In the genomic region with DNA sequence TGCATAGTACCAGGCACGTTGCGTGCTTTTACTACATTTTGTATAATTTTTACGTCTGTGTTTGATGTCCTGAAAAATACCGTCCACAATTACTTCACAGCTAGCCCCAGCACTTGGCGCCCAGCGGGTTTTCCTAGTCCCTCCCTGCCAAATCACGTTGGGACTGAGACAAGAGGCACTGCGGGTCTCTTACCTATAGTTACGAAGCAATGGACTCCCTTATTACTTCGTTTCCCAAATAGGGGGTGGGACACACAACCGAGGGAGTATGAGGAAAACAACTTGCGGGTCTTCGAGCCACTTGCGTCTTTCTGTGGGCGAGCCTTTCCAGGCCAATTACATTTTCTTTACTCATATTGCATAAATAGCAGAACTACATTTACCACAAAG, we compare ENCODE assay signal across 8 cellular contexts. TPM values are rescaled to one million over a fixed set of nuclear protein-coding genes. Genes with fewer than 3 reads are reported as not detected.
DNase-seq lines count a peak whose midpoint lies in the region; ATAC-seq and TF ChIP-seq lines count a peak whose summit lies in the region.

No MANE protein-coding gene starts in this region.

- H3K4me1 ChIP-seq in HUES48 (ENCODE audit: control insufficient read depth, insufficient read depth, low read length) = peaks cover 4% of the 10 kb centered on the region
- H3K4me1 ChIP-seq in iPS-15b (ENCODE audit: control insufficient read depth, insufficient read depth, low read length) = peaks cover 5% of the 10 kb centered on the region

- no peak for DNase-seq in CD14-positive monocyte (ENCODE audit: low spot score)

- H3K36me3 ChIP-seq in HUES48 (ENCODE audit: control insufficient read depth, insufficient read depth, low read length) = no peaks in the 10 kb centered on the region
- H3K36me3 ChIP-seq in iPS-15b (ENCODE audit: control insufficient read depth, insufficient read depth, low read length) = no peaks in the 10 kb centered on the region

- H3K9ac ChIP-seq in HUES48 (ENCODE audit: low read depth, low read length) (peak overlapping the region; percentile 84), iPS-15b (ENCODE audit: low read depth, low read length) (peak overlapping the region; percentile 48)

- peak overlapping the region in 6 of 7 donors; percentile 97 to 99 (median 98) for H3K27ac Mint-ChIP-seq in CD14-positive monocyte
- peak overlapping the region; percentile 99 for H3K27ac Mint-ChIP-seq in activated naive CD8-positive, alpha-beta T cell
- peak overlapping the region; percentile 99 for H3K27ac Mint-ChIP-seq in stimulated activated memory B cell treated with anti-CD40 and anti-IgM and Interleukin-4, amounts not matched to agents 10 μg/mL and 1 μg/mL and 100 μg/mL, for 72 hours

- intact Hi-C loops in CD14-positive monocyte (cut with micrococcal nuclease) = loop anchor here in 1 of 2 donors (10.0 kb wide), 1 partner anchor 888 kb away; a partner anchor contains a TSS

- peak overlapping the region; percentile 55 for H3K27ac ChIP-seq in HUES48 (ENCODE audit: low read depth, low read length)

- H3K27me3 ChIP-seq in HUES48 (ENCODE audit: control insufficient read depth, insufficient read depth, low read length) = no peaks in the 10 kb centered on the region
- no peaks in the 10 kb centered on the region for H3K27me3 ChIP-seq in iPS-15b (ENCODE audit: control insufficient read depth, insufficient read depth, low read length)

- H3K27me3 Mint-ChIP-seq in CD14-positive monocyte (ENCODE audit: low read depth in 3 of 3) = peaks cover 0 to 5% (median 3%) of the 10 kb centered on the region in 3 donors
- no peaks in the 10 kb centered on the region for H3K27me3 Mint-ChIP-seq in activated naive CD8-positive, alpha-beta T cell
- H3K27me3 Mint-ChIP-seq in stimulated activated memory B cell treated with anti-CD40 and anti-IgM and Interleukin-4, amounts not matched to agents 10 μg/mL and 1 μg/mL and 100 μg/mL, for 72 hours = no peaks in the 10 kb centered on the region

- H3K9me3 ChIP-seq in HUES48 (ENCODE audit: control insufficient read depth, insufficient read depth, low read length) (no peaks in the 10 kb centered on the region), iPS-15b (ENCODE audit: control insufficient read depth, insufficient read depth, low read length) (no peaks in the 10 kb centered on the region)

- H3K4me1 Mint-ChIP-seq in CD14-positive monocyte = peaks cover 18% of the 10 kb centered on the region
- peaks cover 41% of the 10 kb centered on the region for H3K4me1 Mint-ChIP-seq in activated naive CD8-positive, alpha-beta T cell (ENCODE audit: low read depth)
- peaks cover 31% of the 10 kb centered on the region for H3K4me1 Mint-ChIP-seq in stimulated activated memory B cell treated with anti-CD40 and anti-IgM and Interleukin-4, amounts not matched to agents 10 μg/mL and 1 μg/mL and 100 μg/mL, for 72 hours

- no peaks in the 10 kb centered on the region for H3K9me3 Mint-ChIP-seq in CD14-positive monocyte
- H3K9me3 Mint-ChIP-seq in activated naive CD8-positive, alpha-beta T cell (ENCODE audit: low read depth) = no peaks in the 10 kb centered on the region
- H3K9me3 Mint-ChIP-seq in stimulated activated memory B cell treated with anti-CD40 and anti-IgM and Interleukin-4, amounts not matched to agents 10 μg/mL and 1 μg/mL and 100 μg/mL, for 72 hours = no peaks in the 10 kb centered on the region

- TF ChIP-seq CTCF in CD14-positive monocyte (IDR thresholded peaks at IDR 0.05) = no peak

- peak overlapping the region; percentile 90 to 95 for H3K4me3 Mint-ChIP-seq in CD14-positive monocyte
- peak overlapping the region; percentile 96 for H3K4me3 Mint-ChIP-seq in activated naive CD8-positive, alpha-beta T cell
- peak overlapping the region; percentile 98 for H3K4me3 Mint-ChIP-seq in stimulated activated memory B cell treated with anti-CD40 and anti-IgM and Interleukin-4, amounts not matched to agents 10 μg/mL and 1 μg/mL and 100 μg/mL, for 72 hours

- ATAC-seq in stimulated activated memory B cell treated with anti-CD40 and anti-IgM and Interleukin-4, amounts not matched to agents 10 μg/mL and 1 μg/mL and 100 μg/mL, for 72 hours = no peak
- ATAC-seq in HG03460 (IDR thresholded peaks at IDR 0.05; ENCODE audit: unreplicated experiment) (no peak), HG03280 (IDR thresholded peaks at IDR 0.05; ENCODE audit: unreplicated experiment) (no peak), GM19467 (IDR thresholded peaks at IDR 0.05; ENCODE audit: unreplicated experiment) (no peak)

- H3K4me3 ChIP-seq in HUES48 (ENCODE audit: low read depth, low read length) (peak overlapping the region; percentile 86), iPS-15b (ENCODE audit: low read depth, low read length) (peak overlapping the region; percentile 76)

- H3K36me3 Mint-ChIP-seq in CD14-positive monocyte = no peaks in the 10 kb centered on the region
- peaks cover 10% of the 10 kb centered on the region for H3K36me3 Mint-ChIP-seq in activated naive CD8-positive, alpha-beta T cell
- no peaks in the 10 kb centered on the region for H3K36me3 Mint-ChIP-seq in stimulated activated memory B cell treated with anti-CD40 and anti-IgM and Interleukin-4, amounts not matched to agents 10 μg/mL and 1 μg/mL and 100 μg/mL, for 72 hours

RNA-seq across cellular contexts. Expression of a gene that starts 0.6 kb away (rescaled TPM):
- 1 to 10 TPM; 2.2 to 3.6 TPM for polyA plus RNA-seq in CD14-positive monocyte
